Comparison of ENCODE assay signal across 13 cellular contexts in the genomic region with DNA sequence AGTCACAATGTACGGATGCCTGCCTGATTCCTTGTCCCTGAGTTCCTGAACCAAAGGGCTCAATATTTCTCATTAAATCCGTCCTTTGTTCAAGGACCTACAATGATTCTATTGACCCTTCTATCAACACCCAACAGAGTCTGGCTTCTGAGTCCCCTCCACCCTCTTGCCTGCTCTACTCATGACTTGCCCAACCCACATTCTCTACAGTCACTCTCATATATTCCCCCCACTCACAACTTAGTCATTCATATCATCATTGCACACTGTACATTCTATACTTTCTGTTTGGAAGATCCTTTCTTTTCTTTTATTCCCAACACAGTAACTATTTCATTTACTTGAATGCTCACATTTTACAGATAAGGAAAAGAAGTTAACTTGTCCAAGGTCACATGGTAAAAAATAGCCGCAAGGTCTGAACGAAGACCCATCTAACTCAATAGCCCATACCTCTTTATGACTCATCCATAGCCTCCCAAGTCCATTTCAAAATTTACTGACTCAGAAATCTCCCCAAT. TPM values are rescaled to one million over a fixed set of nuclear protein-coding genes. Genes with fewer than 3 reads are reported as not detected.
DNase-seq lines count a peak whose midpoint lies in the region; ATAC-seq and TF ChIP-seq lines count a peak whose summit lies in the region.
"Had no signal": no experiment of that assay in that cellular context is flagged by ENCODE, and none has a peak within 500 bp of the region (broad histone marks: within the 10 kb centered on the region; RNA-seq: fewer than 3 reads in every experiment).

No MANE protein-coding gene starts in this region.

- H3K9me3 ChIP-seq in heart right ventricle: no peaks in the 10 kb centered on the region
- H3K9me3 ChIP-seq: prostate gland had no signal

- intact Hi-C loops in heart right ventricle (cut with DNase I): loop anchor here in 3 of 10 donors (5.0 to 10.0 kb wide), 2 partner anchors 45 to 58 kb away; a partner anchor contains a TSS
- intact Hi-C loops in cardiac septum (cut with DNase I): no loop called here

- H3K4me1 ChIP-seq in heart right ventricle: peaks cover 7 to 63% (median 40%) of the 10 kb centered on the region in 9 donors

- peak overlapping the region; percentile 57 for H3K27ac ChIP-seq in cingulate gyrus (ENCODE audit: low read depth, low read length)
- no peak overlapping the region for H3K27ac ChIP-seq in heart right ventricle
- H3K27ac ChIP-seq: prostate gland had no signal

- H3K4me3 ChIP-seq in heart right ventricle: no peak overlapping the region
- H3K4me3 ChIP-seq: prostate gland had no signal

- H3K27me3 ChIP-seq in heart right ventricle: peaks cover 0 to 98% (median 0%) of the 10 kb centered on the region in 7 donors

- H3K36me3 ChIP-seq in heart right ventricle: peaks cover 0 to 40% (median 4%) of the 10 kb centered on the region in 9 donors
- H3K36me3 ChIP-seq: prostate gland had no signal

- ATAC-seq in heart right ventricle (no peak), HG03378 (IDR thresholded peaks at IDR 0.05; ENCODE audit: unreplicated experiment) (no peak)

- DNase-seq in ELR (ENCODE audit: low read depth) (peak; percentile 70), RKO (ENCODE audit: low spot score) (peak; percentile 38), non-pigmented ciliary epithelial cell (ENCODE audit: low read depth) (peak; percentile 41), heart right ventricle (no peak), cardiac septum (ENCODE audit: low spot score) (no peak), islet precursor cell (no peak)
- DNase-seq: activated CD8-positive, alpha-beta memory T cell treated with anti-CD3 and anti-CD28 coated beads, Interleukin-2, amount 50 U/mL, for 4 hours; Calu3; effector memory CD4-positive, alpha-beta T cell; NCI-H524 treated with DMSO at 0.1 percent for 48 hours had no signal

- no peak for TF ChIP-seq CTCF in heart right ventricle (IDR thresholded peaks at IDR 0.05)

- WGBS in heart right ventricle, 2 donors: 77 to 79% methylated on average over 4 of the region's 4 CpGs

RNA-seq across cellular contexts. Expression of a gene that starts 3.6 kb away (rescaled TPM):
- 10 to 100 TPM; 22.7 to 34.4 (median 28.9) TPM for total RNA-seq in heart right ventricle
- polyA plus RNA-seq in heart right ventricle: 1 to 10 TPM; 3.1 to 7.7 TPM
- 32.6 TPM for total RNA-seq in cardiac septum

Comparison
In these comparisons a context has a peak if more than half of its experiments do, and no peak if none do; other contexts are left out.
1. DNase-seq: peak in ELR (single experiment), RKO (single experiment) and non-pigmented ciliary epithelial cell (single experiment); none in heart right ventricle (0 of 2), cardiac septum (single experiment) and islet precursor cell (single experiment).